ENCODE assay signal across 15 cellular contexts in the genomic region with DNA sequence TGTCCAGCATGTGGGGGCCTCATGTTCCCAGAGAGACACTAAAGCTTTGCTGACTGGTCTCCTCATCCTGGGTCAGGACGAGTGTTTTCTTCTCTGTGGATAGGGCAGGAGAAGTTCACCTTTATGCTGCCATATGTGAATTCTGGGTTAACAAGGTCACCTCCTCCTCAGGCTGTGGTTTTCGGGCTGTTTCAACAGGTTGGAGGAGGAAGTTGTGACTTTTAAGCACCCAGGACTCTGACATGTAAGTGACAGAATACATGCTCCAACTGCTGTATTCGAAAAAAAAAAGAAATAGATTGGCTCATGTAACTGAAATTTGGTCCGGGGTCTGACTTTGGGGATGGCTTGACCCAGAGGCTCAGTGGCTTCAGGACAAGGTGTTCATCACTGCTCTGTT. TPM values are rescaled to one million over a fixed set of nuclear protein-coding genes. Genes with fewer than 3 reads are reported as not detected.
A peak's percentile ranks its signal among the peaks of the same experiment; 100 is the strongest.
DNase-seq lines count a peak whose midpoint lies in the region; ATAC-seq, FAIRE-seq and TF ChIP-seq lines count a peak whose summit lies in the region.
"Had no signal": no experiment of that assay in that cellular context is flagged by ENCODE, and none has a peak within 500 bp of the region (broad histone marks: within the 10 kb centered on the region; RNA-seq: fewer than 3 reads in every experiment).

No MANE protein-coding gene starts in this region.

- no peak for ATAC-seq in activated CD8-positive, alpha-beta memory T cell treated with anti-CD3 and anti-CD28 coated beads, Interleukin-2, amount 10 ng/mL, durations not matched to agents 7 days and 5 days
- peak; percentile 45 for ATAC-seq in effector memory CD8-positive, alpha-beta T cell (replicated peaks)
- ATAC-seq in stimulated activated naive B cell treated with anti-CD40 and anti-IgM and Interleukin-4, amounts not matched to agents 10 μg/mL and 1 μg/mL and 100 μg/mL, for 72 hours (replicated peaks) = peak; percentile 16 to 22
- ATAC-seq in body of pancreas (no peak), left cardiac atrium (no peak)

- no peaks in the 10 kb centered on the region for H3K36me3 Mint-ChIP-seq in activated CD8-positive, alpha-beta memory T cell treated with anti-CD3 and anti-CD28 coated beads, Interleukin-2, amount 10 ng/mL, durations not matched to agents 7 days and 5 days
- H3K36me3 Mint-ChIP-seq in effector memory CD8-positive, alpha-beta T cell (ENCODE audit: insufficient read depth) = no peaks in the 10 kb centered on the region
- no peaks in the 10 kb centered on the region for H3K36me3 Mint-ChIP-seq in stimulated activated naive B cell treated with anti-CD40 and anti-IgM and Interleukin-4, amounts not matched to agents 10 μg/mL and 1 μg/mL and 100 μg/mL, for 72 hours

- DNase-seq in activated CD8-positive, alpha-beta memory T cell treated with anti-CD3 and anti-CD28 coated beads, Interleukin-2, amount 10 ng/mL, durations not matched to agents 7 days and 5 days = no peak
- no peak for DNase-seq in activated CD8-positive, alpha-beta memory T cell treated with anti-CD3 and anti-CD28 coated beads, Interleukin-2, amount 50 U/mL, for 48 hours
- peak; percentile 49 for DNase-seq in RPMI8226
- DNase-seq in effector memory CD8-positive, alpha-beta T cell = no peak
- no peak for DNase-seq in stimulated activated naive B cell treated with anti-CD40 and anti-IgM and Interleukin-4, amounts not matched to agents 10 μg/mL and 1 μg/mL and 100 μg/mL, for 72 hours
- no peak for DNase-seq in HTR-8/SVneo (ENCODE audit: insufficient read length, low spot score)
- no peak for DNase-seq in body of pancreas
- DNase-seq in left cardiac atrium = no peak
- DNase-seq: activated gamma-delta T cell; effector CD8-positive, alpha-beta T cell; MV-4-11; NCI-H2107; NCI-H774; trophoblast cell had no signal

- TF ChIP-seq CTCF in body of pancreas (IDR thresholded peaks at IDR 0.05) = no peak

- no peaks in the 10 kb centered on the region for H3K27me3 ChIP-seq in body of pancreas

- H3K4me1 ChIP-seq in body of pancreas = no peaks in the 10 kb centered on the region

- no peaks in the 10 kb centered on the region for H3K27me3 Mint-ChIP-seq in activated CD8-positive, alpha-beta memory T cell treated with anti-CD3 and anti-CD28 coated beads, Interleukin-2, amount 10 ng/mL, durations not matched to agents 7 days and 5 days
- H3K27me3 Mint-ChIP-seq in effector memory CD8-positive, alpha-beta T cell = no peaks in the 10 kb centered on the region
- H3K27me3 Mint-ChIP-seq in stimulated activated naive B cell treated with anti-CD40 and anti-IgM and Interleukin-4, amounts not matched to agents 10 μg/mL and 1 μg/mL and 100 μg/mL, for 72 hours = peaks cover 0 to 5% of the 10 kb centered on the region in 2 donors

- H3K27ac Mint-ChIP-seq in activated CD8-positive, alpha-beta memory T cell treated with anti-CD3 and anti-CD28 coated beads, Interleukin-2, amount 10 ng/mL, durations not matched to agents 7 days and 5 days = peak overlapping the region; percentile 33
- H3K27ac Mint-ChIP-seq in effector memory CD8-positive, alpha-beta T cell = peak overlapping the region; percentile 3 to 85
- H3K27ac Mint-ChIP-seq in stimulated activated naive B cell treated with anti-CD40 and anti-IgM and Interleukin-4, amounts not matched to agents 10 μg/mL and 1 μg/mL and 100 μg/mL, for 72 hours = peak overlapping the region; percentile 66

- no peaks in the 10 kb centered on the region for H3K9me3 ChIP-seq in body of pancreas

- H3K4me3 Mint-ChIP-seq in activated CD8-positive, alpha-beta memory T cell treated with anti-CD3 and anti-CD28 coated beads, Interleukin-2, amount 10 ng/mL, durations not matched to agents 7 days and 5 days = no peak overlapping the region
- peak overlapping the region; percentile 40 to 71 for H3K4me3 Mint-ChIP-seq in effector memory CD8-positive, alpha-beta T cell
- no peak overlapping the region for H3K4me3 Mint-ChIP-seq in stimulated activated naive B cell treated with anti-CD40 and anti-IgM and Interleukin-4, amounts not matched to agents 10 μg/mL and 1 μg/mL and 100 μg/mL, for 72 hours

- H3K9me3 Mint-ChIP-seq in activated CD8-positive, alpha-beta memory T cell treated with anti-CD3 and anti-CD28 coated beads, Interleukin-2, amount 10 ng/mL, durations not matched to agents 7 days and 5 days (ENCODE audit: low read depth) = no peaks in the 10 kb centered on the region
- no peaks in the 10 kb centered on the region for H3K9me3 Mint-ChIP-seq in effector memory CD8-positive, alpha-beta T cell
- no peaks in the 10 kb centered on the region for H3K9me3 Mint-ChIP-seq in stimulated activated naive B cell treated with anti-CD40 and anti-IgM and Interleukin-4, amounts not matched to agents 10 μg/mL and 1 μg/mL and 100 μg/mL, for 72 hours

- CTCF ChIA-PET in activated CD8-positive, alpha-beta memory T cell treated with anti-CD3 and anti-CD28 coated beads, Interleukin-2, amount 10 ng/mL, durations not matched to agents 7 days and 5 days (lab: Charles Lee) = interaction anchor here (1.4 to 1.5 kb wide), 3 partner anchors 7 to 20 kb away, joined by 3 to 4 read pairs (median 3); no protein-coding TSS in a partner anchor

- intact Hi-C loops in body of pancreas (cut with DNase I) (no loop called here), left cardiac atrium (cut with DNase I) (loop anchor here in 1 of 2 donors (10.0 kb wide), 1 partner anchor 52 kb away; no protein-coding TSS in a partner anchor)

- H3K4me1 Mint-ChIP-seq in activated CD8-positive, alpha-beta memory T cell treated with anti-CD3 and anti-CD28 coated beads, Interleukin-2, amount 10 ng/mL, durations not matched to agents 7 days and 5 days = peaks cover 13% of the 10 kb centered on the region
- H3K4me1 Mint-ChIP-seq in effector memory CD8-positive, alpha-beta T cell (ENCODE audit: low read depth in 2 of 2) = peaks cover 11 to 15% of the 10 kb centered on the region in 2 donors
- peaks cover 16 to 18% of the 10 kb centered on the region in 2 donors for H3K4me1 Mint-ChIP-seq in stimulated activated naive B cell treated with anti-CD40 and anti-IgM and Interleukin-4, amounts not matched to agents 10 μg/mL and 1 μg/mL and 100 μg/mL, for 72 hours

- WGBS in body of pancreas, 2 donors = 66 to 69% methylated on average over 4 of the region's 4 CpGs

- no peak for TF ChIP-seq POLR2A in body of pancreas (IDR thresholded peaks at IDR 0.05)

- H3K4me3 ChIP-seq in body of pancreas = no peak overlapping the region
- H3K4me3 ChIP-seq: GM23248 had no signal

- H3K36me3 ChIP-seq in body of pancreas (replicated peaks in 1 of 2; ENCODE audit: insufficient read depth in 1 of 2, low read depth in 2 of 2) = no peaks in the 10 kb centered on the region

- no peak for FAIRE-seq in HTR-8/SVneo (lab: Jason Lieb, UNC)

- H3K27ac ChIP-seq in body of pancreas = no peak overlapping the region
- H3K27ac ChIP-seq: GM23248 had no signal

RNA-seq across cellular contexts. Expression of a gene that starts 54.2 kb away (rescaled TPM):
- total RNA-seq in activated CD8-positive, alpha-beta memory T cell treated with anti-CD3 and anti-CD28 coated beads, Interleukin-2, amount 10 ng/mL, durations not matched to agents 7 days and 5 days = 10 to 100 TPM; 60.0 to 72.1 TPM
- total RNA-seq in body of pancreas (1 to 10 TPM in 1 of 2 donors, under 1 TPM in 1; 0.99 to 2.1 TPM), left cardiac atrium (1 to 10 TPM; 1.2 to 2.0 TPM)
- total RNA-seq: GM23248 had no signal

Comparison
In these comparisons a context has a peak if more than half of its experiments do, and no peak if none do; other contexts are left out.
1. ATAC-seq: peak in effector memory CD8-positive, alpha-beta T cell (single experiment) and stimulated activated naive B cell treated with anti-CD40 and anti-IgM and Interleukin-4, amounts not matched to agents 10 μg/mL and 1 μg/mL and 100 μg/mL, for 72 hours (2 of 2); none in activated CD8-positive, alpha-beta memory T cell treated with anti-CD3 and anti-CD28 coated beads, Interleukin-2, amount 10 ng/mL, durations not matched to agents 7 days and 5 days (single experiment), body of pancreas (single experiment) and left cardiac atrium (0 of 2).
2. H3K4me3 Mint-ChIP-seq: peak in effector memory CD8-positive, alpha-beta T cell (2 of 2); none in activated CD8-positive, alpha-beta memory T cell treated with anti-CD3 and anti-CD28 coated beads, Interleukin-2, amount 10 ng/mL, durations not matched to agents 7 days and 5 days (single experiment) and stimulated activated naive B cell treated with anti-CD40 and anti-IgM and Interleukin-4, amounts not matched to agents 10 μg/mL and 1 μg/mL and 100 μg/mL, for 72 hours (0 of 2).
3. RNA of a gene that starts 54.2 kb away (total RNA-seq): 60.0 to 72.1 TPM in activated CD8-positive, alpha-beta memory T cell treated with anti-CD3 and anti-CD28 coated beads, Interleukin-2, amount 10 ng/mL, durations not matched to agents 7 days and 5 days; 0.99 to 2.1 TPM in body of pancreas and 1.2 to 2.0 TPM in left cardiac atrium; every median in the first group is over 10 times any median in the second.
4. Peak in every context shown above with its lines, with median percentiles within 50 percentile points of each other: H3K27ac Mint-ChIP-seq.